8 cellular contexts compared by ENCODE assay signal in the genomic region with DNA sequence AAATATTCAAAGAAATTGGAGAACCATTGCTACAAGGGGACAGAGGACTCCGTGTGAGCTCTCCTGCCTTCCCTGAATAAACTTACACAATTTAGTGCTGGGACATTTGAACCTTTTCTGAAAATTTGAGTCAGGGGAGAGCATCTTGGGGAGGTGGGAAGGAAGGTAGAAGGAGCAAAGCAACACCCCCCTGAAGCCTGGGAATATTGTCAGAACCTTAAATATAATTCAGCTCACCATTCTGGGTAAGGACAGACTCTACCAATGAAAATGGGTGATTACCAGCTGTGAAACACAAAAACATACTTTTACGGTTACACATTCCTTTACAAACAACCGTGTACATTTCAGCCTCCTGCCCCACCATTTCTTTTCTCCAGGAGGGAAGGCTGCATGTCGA. TPM values are rescaled to one million over a fixed set of nuclear protein-coding genes. Genes with fewer than 3 reads are reported as not detected.
DNase-seq lines count a peak whose midpoint lies in the region; ATAC-seq and TF ChIP-seq lines count a peak whose summit lies in the region.
"Not testable (repeated sequence)": the region's sequence is repeated elsewhere in the genome, so short reads cannot be mapped to it uniquely, and the experiment has no call there.
"Had no signal": no experiment of that assay in that cellular context is flagged by ENCODE, and none has a peak within 500 bp of the region (broad histone marks: within the 10 kb centered on the region; RNA-seq: fewer than 3 reads in every experiment).

A gene (plus strand): TSS at position 301 of the 400 bp plus-strand sequence. CDS start 592 bp downstream, outside the sequence.

- not testable (repeated sequence) for ATAC-seq in T-helper 17 cell; activated CD8-positive, alpha-beta T cell treated with anti-CD3 and anti-CD28 coated beads, Interleukin-2, amount 10 ng/mL, durations not matched to agents 7 days and 5 days; naive thymus-derived CD8-positive, alpha-beta T cell; stimulated activated naive B cell treated with anti-CD40 and anti-IgM and Interleukin-4, amounts not matched to agents 10 μg/mL and 1 μg/mL and 100 μg/mL, for 72 hours (replicated peaks)

- H3K9me3 ChIP-seq in CD8-positive, alpha-beta memory T cell (ENCODE audit: low read length); T-helper 17 cell (ENCODE audit: control insufficient read depth, low read length, poor library complexity, severe bottlenecking); endodermal cell (ENCODE audit: control insufficient read depth, low read length): not testable (repeated sequence)

- peaks cover 24 to 26% of the 10 kb centered on the region in 2 donors for H3K27me3 Mint-ChIP-seq in CD8-positive, alpha-beta memory T cell
- H3K27me3 Mint-ChIP-seq in T-helper 17 cell (peaks cover 29% of the 10 kb centered on the region), endodermal cell (ENCODE audit: insufficient read depth) (peaks cover 51% of the 10 kb centered on the region)
- H3K27me3 Mint-ChIP-seq in activated CD8-positive, alpha-beta T cell treated with anti-CD3 and anti-CD28 coated beads, Interleukin-2, amount 10 ng/mL, durations not matched to agents 7 days and 5 days (ENCODE audit: low read depth): peaks cover 24% of the 10 kb centered on the region
- peaks cover 30% of the 10 kb centered on the region for H3K27me3 Mint-ChIP-seq in activated naive CD4-positive, alpha-beta T cell treated with anti-CD3 and anti-CD28 coated beads for 36 hours (ENCODE audit: low read depth)
- peaks cover 3 to 17% (median 14%) of the 10 kb centered on the region in 5 donors for H3K27me3 Mint-ChIP-seq in naive thymus-derived CD8-positive, alpha-beta T cell
- H3K27me3 Mint-ChIP-seq in stimulated activated naive B cell treated with anti-CD40 and anti-IgM and Interleukin-4, amounts not matched to agents 10 μg/mL and 1 μg/mL and 100 μg/mL, for 72 hours: peaks cover 6 to 19% of the 10 kb centered on the region in 2 donors

- H3K4me1 ChIP-seq in CD8-positive, alpha-beta memory T cell (ENCODE audit: insufficient read depth, low read length); endodermal cell (ENCODE audit: control insufficient read depth, insufficient read depth, low read length): not testable (repeated sequence)

- peaks cover 15 to 28% (median 20%) of the 10 kb centered on the region in 3 donors for H3K4me1 Mint-ChIP-seq in CD8-positive, alpha-beta memory T cell
- peaks cover 16% of the 10 kb centered on the region for H3K4me1 Mint-ChIP-seq in T-helper 17 cell
- peaks cover 26% of the 10 kb centered on the region for H3K4me1 Mint-ChIP-seq in activated CD8-positive, alpha-beta T cell treated with anti-CD3 and anti-CD28 coated beads, Interleukin-2, amount 10 ng/mL, durations not matched to agents 7 days and 5 days (ENCODE audit: low read depth)
- H3K4me1 Mint-ChIP-seq in activated naive CD4-positive, alpha-beta T cell treated with anti-CD3 and anti-CD28 coated beads for 36 hours (ENCODE audit: low read depth): peaks cover 15% of the 10 kb centered on the region
- not testable (repeated sequence) for H3K4me1 Mint-ChIP-seq in endodermal cell
- peaks cover 5 to 13% (median 7%) of the 10 kb centered on the region in 4 donors for H3K4me1 Mint-ChIP-seq in naive thymus-derived CD8-positive, alpha-beta T cell
- H3K4me1 Mint-ChIP-seq in stimulated activated naive B cell treated with anti-CD40 and anti-IgM and Interleukin-4, amounts not matched to agents 10 μg/mL and 1 μg/mL and 100 μg/mL, for 72 hours: peaks cover 7 to 11% of the 10 kb centered on the region in 2 donors

- TF ChIP-seq CTCF in endodermal cell (conservative IDR thresholded peaks at IDR 0.05): not testable (repeated sequence)

- peak within 1 kb of the TSS in 4 of 7 donors; percentile 43 to 81 (median 58) for H3K4me3 Mint-ChIP-seq in CD8-positive, alpha-beta memory T cell
- H3K4me3 Mint-ChIP-seq in T-helper 17 cell (peak within 1 kb of the TSS; percentile 43), endodermal cell (peak within 1 kb of the TSS; percentile 19)
- H3K4me3 Mint-ChIP-seq in activated CD8-positive, alpha-beta T cell treated with anti-CD3 and anti-CD28 coated beads, Interleukin-2, amount 10 ng/mL, durations not matched to agents 7 days and 5 days: peak within 1 kb of the TSS; percentile 43
- peak within 1 kb of the TSS; percentile 61 for H3K4me3 Mint-ChIP-seq in activated naive CD4-positive, alpha-beta T cell treated with anti-CD3 and anti-CD28 coated beads for 36 hours
- peak within 1 kb of the TSS in 6 of 10 donors; percentile 33 to 70 (median 56) for H3K4me3 Mint-ChIP-seq in naive thymus-derived CD8-positive, alpha-beta T cell
- H3K4me3 Mint-ChIP-seq in stimulated activated naive B cell treated with anti-CD40 and anti-IgM and Interleukin-4, amounts not matched to agents 10 μg/mL and 1 μg/mL and 100 μg/mL, for 72 hours: peak within 1 kb of the TSS; percentile 60 to 62

- H3K4me3 ChIP-seq in CD8-positive, alpha-beta memory T cell (ENCODE audit: low read length); endodermal cell (ENCODE audit: low read length): not testable (repeated sequence)

- H3K27ac ChIP-seq in CD8-positive, alpha-beta memory T cell (ENCODE audit: low read depth, low read length); endodermal cell (ENCODE audit: low read depth, low read length): not testable (repeated sequence)

- POLR2A ChIA-PET in CD8-positive, alpha-beta memory T cell (lab: Charles Lee); activated CD8-positive, alpha-beta T cell treated with anti-CD3 and anti-CD28 coated beads, Interleukin-2, amount 10 ng/mL, durations not matched to agents 7 days and 5 days (lab: Charles Lee); naive thymus-derived CD8-positive, alpha-beta T cell (lab: Charles Lee): not testable (repeated sequence)

- H3K27me3 ChIP-seq in CD8-positive, alpha-beta memory T cell (ENCODE audit: insufficient read depth, low read length, poor library complexity, severe bottlenecking): not testable (repeated sequence)
- peaks cover 40% of the 10 kb centered on the region for H3K27me3 ChIP-seq in endodermal cell (ENCODE audit: control insufficient read depth, insufficient read depth, low read length, poor library complexity, severe bottlenecking)

- H3K27ac Mint-ChIP-seq in CD8-positive, alpha-beta memory T cell: peak within 1 kb of the TSS in 1 of 8 donors; percentile 39
- not testable (repeated sequence) for H3K27ac Mint-ChIP-seq in T-helper 17 cell; activated CD8-positive, alpha-beta T cell treated with anti-CD3 and anti-CD28 coated beads, Interleukin-2, amount 10 ng/mL, durations not matched to agents 7 days and 5 days; activated naive CD4-positive, alpha-beta T cell treated with anti-CD3 and anti-CD28 coated beads for 36 hours; endodermal cell; naive thymus-derived CD8-positive, alpha-beta T cell
- peak within 1 kb of the TSS; percentile 71 for H3K27ac Mint-ChIP-seq in stimulated activated naive B cell treated with anti-CD40 and anti-IgM and Interleukin-4, amounts not matched to agents 10 μg/mL and 1 μg/mL and 100 μg/mL, for 72 hours

- H3K9me3 Mint-ChIP-seq in CD8-positive, alpha-beta memory T cell; activated CD8-positive, alpha-beta T cell treated with anti-CD3 and anti-CD28 coated beads, Interleukin-2, amount 10 ng/mL, durations not matched to agents 7 days and 5 days (ENCODE audit: insufficient read depth); activated naive CD4-positive, alpha-beta T cell treated with anti-CD3 and anti-CD28 coated beads for 36 hours; endodermal cell; naive thymus-derived CD8-positive, alpha-beta T cell; stimulated activated naive B cell treated with anti-CD40 and anti-IgM and Interleukin-4, amounts not matched to agents 10 μg/mL and 1 μg/mL and 100 μg/mL, for 72 hours: not testable (repeated sequence)

- intact Hi-C loops in activated naive CD4-positive, alpha-beta T cell treated with anti-CD3 and anti-CD28 coated beads for 36 hours (cut with micrococcal nuclease): not testable (repeated sequence)

- not testable (repeated sequence) for H3K36me3 ChIP-seq in CD8-positive, alpha-beta memory T cell (ENCODE audit: insufficient read depth, low read length); endodermal cell (ENCODE audit: control insufficient read depth, insufficient read depth, low read length)

- not testable (repeated sequence) for DNase-seq in CD8-positive, alpha-beta memory T cell; T-helper 17 cell; activated CD8-positive, alpha-beta T cell treated with anti-CD3 and anti-CD28 coated beads, Interleukin-2, amount 10 ng/mL, durations not matched to agents 7 days and 5 days; activated naive CD4-positive, alpha-beta T cell treated with anti-CD3 and anti-CD28 coated beads for 36 hours; endodermal cell; naive thymus-derived CD8-positive, alpha-beta T cell; stimulated activated naive B cell treated with anti-CD40 and anti-IgM and Interleukin-4, amounts not matched to agents 10 μg/mL and 1 μg/mL and 100 μg/mL, for 72 hours

- H3K9ac ChIP-seq in endodermal cell (ENCODE audit: extremely low read depth, low read length, poor library complexity, severe bottlenecking): not testable (repeated sequence)

- not testable (repeated sequence) for H3K36me3 Mint-ChIP-seq in CD8-positive, alpha-beta memory T cell; T-helper 17 cell (ENCODE audit: low read depth); activated CD8-positive, alpha-beta T cell treated with anti-CD3 and anti-CD28 coated beads, Interleukin-2, amount 10 ng/mL, durations not matched to agents 7 days and 5 days (ENCODE audit: low read depth); activated naive CD4-positive, alpha-beta T cell treated with anti-CD3 and anti-CD28 coated beads for 36 hours (ENCODE audit: low read depth); endodermal cell (ENCODE audit: low read depth); naive thymus-derived CD8-positive, alpha-beta T cell; stimulated activated naive B cell treated with anti-CD40 and anti-IgM and Interleukin-4, amounts not matched to agents 10 μg/mL and 1 μg/mL and 100 μg/mL, for 72 hours

- WGBS in endodermal cell (ENCODE audit: insufficient coverage in 1 of 2, insufficient read length in 1 of 2), 2 experiments: 22% methylated on average over 1 of the region's 4 CpGs; no CpG with 5 or more reads in 1 of the 2 experiments

- CTCF ChIA-PET in CD8-positive, alpha-beta memory T cell (lab: Charles Lee); activated CD8-positive, alpha-beta T cell treated with anti-CD3 and anti-CD28 coated beads, Interleukin-2, amount 10 ng/mL, durations not matched to agents 7 days and 5 days (lab: Charles Lee); activated naive CD4-positive, alpha-beta T cell treated with anti-CD3 and anti-CD28 coated beads for 36 hours (lab: Charles Lee): not testable (repeated sequence)

RNA-seq across cellular contexts. Expression of the gene that starts here (rescaled TPM):
- total RNA-seq in CD8-positive, alpha-beta memory T cell: under 1 TPM; 0.15 to 0.18 TPM
- not detected for polyA plus RNA-seq in CD8-positive, alpha-beta memory T cell
- total RNA-seq in T-helper 17 cell (under 1 TPM in 1 of 2 donors, not detected in 1; 0.10 TPM), endodermal cell (under 1 TPM; 0.15 to 0.22 TPM)
- total RNA-seq in activated CD8-positive, alpha-beta T cell treated with anti-CD3 and anti-CD28 coated beads, Interleukin-2, amount 10 ng/mL, durations not matched to agents 7 days and 5 days: under 1 TPM; 0.21 to 0.29 TPM
- total RNA-seq in activated naive CD4-positive, alpha-beta T cell treated with anti-CD3 and anti-CD28 coated beads for 36 hours: under 1 TPM in 1 of 2 experiments, not detected in 1; 0.10 TPM
- polyA plus RNA-seq in endodermal cell (2013, experiment 1 of 2): 0.11 TPM
- not detected for polyA plus RNA-seq in endodermal cell (2013, experiment 2 of 2)
- total RNA-seq in naive thymus-derived CD8-positive, alpha-beta T cell: under 1 TPM; 0.21 to 0.41 TPM
- polyA plus RNA-seq in naive thymus-derived CD8-positive, alpha-beta T cell: not detected
- total RNA-seq: A673 had no signal
